In the genomic region with DNA sequence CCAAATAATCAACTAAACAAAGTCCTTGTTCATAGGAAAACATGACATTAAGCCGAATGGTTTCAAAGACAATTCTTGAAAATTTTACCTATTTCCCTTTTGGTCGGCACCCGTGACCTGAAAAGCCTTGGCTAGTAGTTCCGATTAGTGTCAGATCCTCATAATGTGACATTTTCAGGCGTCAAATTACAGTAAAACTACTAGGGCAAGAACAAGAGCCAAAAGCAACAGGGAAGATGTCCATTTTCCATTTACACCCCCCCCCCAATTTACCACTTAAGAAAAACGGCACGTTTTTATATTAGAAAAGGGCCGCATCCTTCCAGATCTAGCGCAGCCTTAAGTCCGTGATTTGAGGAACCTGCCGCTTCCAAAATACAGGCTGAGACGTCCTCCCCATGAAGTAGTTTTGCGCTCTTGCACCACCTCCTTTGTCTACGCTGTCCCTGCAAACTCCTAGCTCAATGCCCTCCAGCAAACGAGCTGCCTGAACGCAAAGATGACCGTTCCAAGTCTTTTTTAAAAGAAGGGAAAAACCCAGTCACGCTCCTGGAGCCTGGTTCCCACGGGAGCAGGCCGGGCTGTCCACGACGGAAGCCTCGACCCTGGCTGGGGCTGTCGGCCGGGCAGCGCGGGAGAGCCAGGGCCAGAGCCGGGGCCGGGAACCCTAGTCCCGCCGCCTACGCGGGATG, we compare ENCODE assay signal across 8 cellular contexts. TPM values are rescaled to one million over a fixed set of nuclear protein-coding genes. Genes with fewer than 3 reads are reported as not detected.
DNase-seq lines count a peak whose midpoint lies in the region; ATAC-seq and TF ChIP-seq lines count a peak whose summit lies in the region.

No MANE protein-coding gene starts in this region.

- POLR2A ChIA-PET in SK-N-SH (lab: Yijun Ruan, JAX), result no interaction called here

- peak overlapping the region; percentile 69 for H2AFZ ChIP-seq in DND-41 (ENCODE audit: low read depth, low read length)
- H2AFZ ChIP-seq in SK-N-SH (ENCODE audit: low read depth), result peak overlapping the region; percentile 78; the same call in 1 of the 2 replicates

- H3F3A ChIP-seq in SK-N-SH (replicated peaks; ENCODE audit: insufficient read depth), result no peaks in the 10 kb centered on the region

- H3K9ac ChIP-seq in DND-41 (ENCODE audit: low read depth, low read length) (peak overlapping the region; percentile 74), SK-N-SH (peak overlapping the region; percentile 87), colonic mucosa (ENCODE audit: low read depth in 2 of 2, low read length in 2 of 2) (peak overlapping the region; percentile 83 to 89)

- no peak for TF ChIP-seq EP300 in SK-N-SH (IDR thresholded peaks at IDR 0.05; ENCODE audit: borderline replicate concordance in 1 of 2, low read depth in 1 of 2, low read length in 1 of 2)

- ATAC-seq in DND-41 (ENCODE audit: insufficient read depth, low read depth) (peak; percentile 38), HG03103 (IDR thresholded peaks at IDR 0.05; ENCODE audit: low read depth, unreplicated experiment) (peak; percentile 17)

- TF ChIP-seq RAD21 in SK-N-SH (IDR thresholded peaks at IDR 0.05; ENCODE audit: low read length), result no peak

- H3K79me2 ChIP-seq in DND-41 (ENCODE audit: insufficient read depth, low read length) (no peaks in the 10 kb centered on the region), SK-N-SH (ENCODE audit: insufficient read depth) (peaks cover 53% of the 10 kb centered on the region)

- H3K4me3 ChIP-seq in DND-41 (ENCODE audit: low read depth in 1 of 2, low read length in 2 of 2) (peak overlapping the region; percentile 17 to 71; a peak in 3 of 4 replicates), SK-N-SH (ENCODE audit: low read depth in 2 of 2, low read length in 1 of 2) (peak overlapping the region; percentile 80 to 89), colonic mucosa (peak overlapping the region; percentile 96)

- H3K9me3 ChIP-seq in DND-41 (ENCODE audit: insufficient read depth, low read length, severe bottlenecking) (no peaks in the 10 kb centered on the region), SK-N-SH (no peaks in the 10 kb centered on the region), colonic mucosa (no peaks in the 10 kb centered on the region)

- H3K9me2 ChIP-seq in SK-N-SH, result no peaks in the 10 kb centered on the region

- TF ChIP-seq CTCF in DND-41 (IDR thresholded peaks at IDR 0.05; ENCODE audit: borderline replicate concordance, extremely low read depth, low read length, poor library complexity, severe bottlenecking) (no peak), SK-N-SH (IDR thresholded peaks at IDR 0.05) (no peak), colonic mucosa (IDR thresholded peaks at IDR 0.05) (no peak)

- WGBS in SK-N-SH (ENCODE audit: low lambda C conversion rate), result 2% methylated on average over 20 of the region's 33 CpGs

- H4K20me1 ChIP-seq in DND-41 (ENCODE audit: insufficient read depth, low read length) (no peaks in the 10 kb centered on the region; the same call in 1 of the 2 replicates), SK-N-SH (ENCODE audit: insufficient read depth) (peaks cover 33% of the 10 kb centered on the region)

- H3K27ac ChIP-seq in DND-41 (ENCODE audit: low read length) (no peak overlapping the region), SK-N-SH (ENCODE audit: low read depth in 2 of 2, low read length in 1 of 2) (peak overlapping the region; percentile 59 to 65; a peak in 3 of 4 replicates), colonic mucosa (peak overlapping the region; percentile 91), layer of hippocampus (ENCODE audit: low read depth, low read length) (peak overlapping the region; percentile 96)

- H3K27me3 ChIP-seq in DND-41 (ENCODE audit: insufficient read depth, low read length, poor library complexity) (peaks cover 37% of the 10 kb centered on the region), SK-N-SH (ENCODE audit: insufficient read depth) (no peaks in the 10 kb centered on the region), colonic mucosa (no peaks in the 10 kb centered on the region), layer of hippocampus (ENCODE audit: control insufficient read depth, insufficient read depth, low read length) (no peaks in the 10 kb centered on the region)

- DNase-seq in DND-41 (no peak), SK-N-SH (peak; percentile 75), colonic mucosa (peak; percentile 47)
- DNase-seq in stimulated activated CD8-positive, alpha-beta memory T cell treated with anti-CD3 and anti-CD28 coated beads, Interleukin-4, amount 100 ng/mL, for 48 hours, result peak; percentile 38
- DNase-seq in effector CD8-positive, alpha-beta T cell (lab: John Stamatoyannopoulos, UW), result no peak
- DNase-seq in stimulated activated CD4-positive, alpha-beta T cell treated with anti-CD3 and anti-CD28 coated beads, Interleukin-12 subunit alpha, Interleukin-12 subunit beta, amount 100 ng/mL, for 4 hours, result no peak

- H3K4me2 ChIP-seq in DND-41 (ENCODE audit: insufficient read depth, low read length) (peak overlapping the region; percentile 67), SK-N-SH (peak overlapping the region; percentile 73)

- intact Hi-C loops in colonic mucosa (cut with DNase I), result no loop called here

- CTCF ChIA-PET in SK-N-SH (lab: Yijun Ruan, JAX), result interaction anchor here (1.0 to 2.6 kb wide), 3 partner anchors 20 to 49 kb away, joined by 3 to 11 read pairs (median 3); no protein-coding TSS in a partner anchor

- H3K36me3 ChIP-seq in DND-41 (ENCODE audit: insufficient read depth, low read length) (no peaks in the 10 kb centered on the region), SK-N-SH (replicated peaks in 1 of 2; ENCODE audit: control insufficient read depth in 1 of 2, insufficient read depth in 2 of 2, low read length in 1 of 2) (no peaks in the 10 kb centered on the region), colonic mucosa (no peaks in the 10 kb centered on the region)

- peaks cover 24% of the 10 kb centered on the region for H3K4me1 ChIP-seq in DND-41 (ENCODE audit: insufficient read depth, low read length)
- peaks cover 0 to 21% of the 10 kb centered on the region in 2 experiments; a peak in 2 of 4 replicates for H3K4me1 ChIP-seq in SK-N-SH (ENCODE audit: control insufficient read depth in 1 of 2, insufficient read depth in 2 of 2, low read depth in 1 of 2, low read length in 1 of 2)
- H3K4me1 ChIP-seq in colonic mucosa, result peaks cover 5% of the 10 kb centered on the region

TF ChIP-seq in SK-N-SH, 30 proteins besides CTCF, POLR2A, EP300 and RAD21:
- TF ChIP-seq NRF1 (IDR thresholded peaks at IDR 0.05; ENCODE audit: low read depth, low read length) (no peak), GATA2 (CRISPR knock-in tag; IDR thresholded peaks at IDR 0.05) (no peak), MXI1 (IDR thresholded peaks at IDR 0.05; ENCODE audit: low read depth, low read length) (peak; percentile 49; the same call in 1 of the 2 replicates), JUND (IDR thresholded peaks at IDR 0.05) (no peak)
- TF ChIP-seq, protein P1, sequence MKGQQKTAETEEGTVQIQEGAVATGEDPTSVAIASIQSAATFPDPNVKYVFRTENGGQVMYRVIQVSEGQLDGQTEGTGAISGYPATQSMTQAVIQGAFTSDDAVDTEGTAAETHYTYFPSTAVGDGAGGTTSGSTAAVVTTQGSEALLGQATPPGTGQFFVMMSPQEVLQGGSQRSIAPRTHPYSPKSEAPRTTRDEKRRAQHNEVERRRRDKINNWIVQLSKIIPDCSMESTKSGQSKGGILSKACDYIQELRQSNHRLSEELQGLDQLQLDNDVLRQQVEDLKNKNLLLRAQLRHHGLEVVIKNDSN (IDR thresholded peaks at IDR 0.05; ENCODE audit: borderline replicate concordance, low read depth), result no peak
- TF ChIP-seq, protein P2, sequence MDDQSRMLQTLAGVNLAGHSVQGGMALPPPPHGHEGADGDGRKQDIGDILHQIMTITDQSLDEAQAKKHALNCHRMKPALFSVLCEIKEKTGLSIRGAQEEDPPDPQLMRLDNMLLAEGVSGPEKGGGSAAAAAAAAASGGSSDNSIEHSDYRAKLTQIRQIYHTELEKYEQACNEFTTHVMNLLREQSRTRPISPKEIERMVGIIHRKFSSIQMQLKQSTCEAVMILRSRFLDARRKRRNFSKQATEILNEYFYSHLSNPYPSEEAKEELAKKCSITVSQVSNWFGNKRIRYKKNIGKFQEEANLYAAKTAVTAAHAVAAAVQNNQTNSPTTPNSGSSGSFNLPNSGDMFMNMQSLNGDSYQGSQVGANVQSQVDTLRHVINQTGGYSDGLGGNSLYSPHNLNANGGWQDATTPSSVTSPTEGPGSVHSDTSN (IDR thresholded peaks at IDR 0.05), result no peak
- TF ChIP-seq, protein P3, sequence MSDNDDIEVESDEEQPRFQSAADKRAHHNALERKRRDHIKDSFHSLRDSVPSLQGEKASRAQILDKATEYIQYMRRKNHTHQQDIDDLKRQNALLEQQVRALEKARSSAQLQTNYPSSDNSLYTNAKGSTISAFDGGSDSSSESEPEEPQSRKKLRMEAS (IDR thresholded peaks at IDR 0.05; ENCODE audit: low read depth), result peak; percentile 52; the same call in 1 of the 2 replicates

RNA-seq across cellular contexts. Expression of a gene that starts 0.7 kb away (rescaled TPM):
- 41.4 and 49.6 TPM in 2 replicates for polyA plus RNA-seq in SK-N-SH (2012; rRNA removed)
- polyA plus RNA-seq in SK-N-SH (2012; cell fraction: cytosol; rRNA removed), result 51.8 and 53.1 TPM in 2 replicates
- polyA plus RNA-seq in SK-N-SH (2012; cell fraction: nucleus; rRNA removed), result 19.0 and 27.1 TPM in 2 replicates
- total RNA-seq in colonic mucosa, result 10 to 100 TPM; 32.0 to 41.7 TPM

Comparison
In these comparisons a context has a peak if more than half of its experiments do, and no peak if none do; other contexts are left out.
1. DNase-seq: peak in SK-N-SH (single experiment), colonic mucosa (single experiment) and stimulated activated CD8-positive, alpha-beta memory T cell treated with anti-CD3 and anti-CD28 coated beads, Interleukin-4, amount 100 ng/mL, for 48 hours (single experiment); none in DND-41 (single experiment), effector CD8-positive, alpha-beta T cell (single experiment) and stimulated activated CD4-positive, alpha-beta T cell treated with anti-CD3 and anti-CD28 coated beads, Interleukin-12 subunit alpha, Interleukin-12 subunit beta, amount 100 ng/mL, for 4 hours (single experiment).
2. H3K4me3 ChIP-seq: peak in every context shown above with its lines; median percentile 96 in colonic mucosa; 84 in SK-N-SH; 44 in DND-41.
3. Peak in every context shown above with its lines, with median percentiles within 50 percentile points of each other: H3K9ac ChIP-seq.